ENCODE assay signal across 15 cellular contexts in the genomic region with DNA sequence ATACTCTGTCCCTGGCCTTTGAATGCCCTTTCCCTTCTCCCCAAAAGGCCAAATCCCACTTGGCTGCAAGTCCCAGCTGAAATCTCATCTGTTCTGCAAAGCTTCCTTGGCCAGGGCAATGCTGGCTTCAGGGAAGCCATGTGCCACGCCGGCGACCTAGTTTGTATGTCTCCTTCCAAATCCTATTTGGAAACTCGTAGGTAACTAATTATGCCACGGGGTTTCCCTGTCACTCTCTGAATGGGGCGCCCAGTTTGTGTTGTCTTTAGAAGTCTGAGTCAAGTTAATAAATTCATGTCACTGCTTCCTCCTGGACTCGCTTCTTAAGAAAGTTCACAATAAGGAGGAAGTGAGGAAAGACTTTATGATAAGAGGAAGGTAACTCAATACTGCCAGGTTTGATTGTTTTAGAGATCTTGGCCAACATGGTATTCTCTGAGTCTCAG. TPM values are rescaled to one million over a fixed set of nuclear protein-coding genes. Genes with fewer than 3 reads are reported as not detected.
A peak's percentile ranks its signal among the peaks of the same experiment; 100 is the strongest.
DNase-seq lines count a peak whose midpoint lies in the region; ATAC-seq and TF ChIP-seq lines count a peak whose summit lies in the region.
"Had no signal": no experiment of that assay in that cellular context is flagged by ENCODE, and none has a peak within 500 bp of the region (broad histone marks: within the 10 kb centered on the region; RNA-seq: fewer than 3 reads in every experiment).

No MANE protein-coding gene starts in this region.

- H3K4me1 Mint-ChIP-seq in Calu3 (ENCODE audit: low read depth, unreplicated experiment) = peaks cover 46% of the 10 kb centered on the region
- H3K4me1 Mint-ChIP-seq: activated naive CD4-positive, alpha-beta T cell treated with anti-CD3 and anti-CD28 coated beads, Interleukin-2, amount 10 ng/mL, durations not matched to agents 7 days and 5 days; naive B cell had no signal

- peaks cover 88% of the 10 kb centered on the region for H3K36me3 Mint-ChIP-seq in Calu3 (ENCODE audit: insufficient read depth, unreplicated experiment)
- H3K36me3 Mint-ChIP-seq: activated naive CD4-positive, alpha-beta T cell treated with anti-CD3 and anti-CD28 coated beads, Interleukin-2, amount 10 ng/mL, durations not matched to agents 7 days and 5 days; naive B cell had no signal

- TF ChIP-seq POLR2A in gastrocnemius medialis (IDR thresholded peaks at IDR 0.05) = no peak

- in situ Hi-C loops in gastrocnemius medialis (cut with MboI; ENCODE audit: low sequenced_read_pairs in 4 of 4) = no loop called here

- H3K27ac ChIP-seq in PC-3 (ENCODE audit: low read length) = peak overlapping the region; percentile 50
- H3K27ac ChIP-seq in gastrocnemius medialis = peak overlapping the region; percentile 61 to 81 (median 71)

- peak overlapping the region; percentile 66 for H3K27ac Mint-ChIP-seq in Calu3 (ENCODE audit: unreplicated experiment)
- H3K27ac Mint-ChIP-seq: activated naive CD4-positive, alpha-beta T cell treated with anti-CD3 and anti-CD28 coated beads, Interleukin-2, amount 10 ng/mL, durations not matched to agents 7 days and 5 days had no signal

- H3K4me3 ChIP-seq in PC-3 (ENCODE audit: low read length) (no peak overlapping the region), gastrocnemius medialis (no peak overlapping the region)

- peak overlapping the region; percentile 42 for H3K4me3 Mint-ChIP-seq in Calu3 (ENCODE audit: low read depth, unreplicated experiment)
- H3K4me3 Mint-ChIP-seq: activated naive CD4-positive, alpha-beta T cell treated with anti-CD3 and anti-CD28 coated beads, Interleukin-2, amount 10 ng/mL, durations not matched to agents 7 days and 5 days; effector memory CD8-positive, alpha-beta T cell; naive B cell had no signal

- no peak overlapping the region; the same call in 1 of the 2 replicates for H3K4me2 ChIP-seq in PC-3 (ENCODE audit: low read length)
- H3K4me2 ChIP-seq: SK-N-SH had no signal

- H3K4me1 ChIP-seq in PC-3 (ENCODE audit: insufficient read depth, low read length) = peaks cover 31% of the 10 kb centered on the region
- peaks cover 89 to 94% of the 10 kb centered on the region in 2 donors for H3K4me1 ChIP-seq in gastrocnemius medialis

- H3K79me2 ChIP-seq in PC-3 (ENCODE audit: low read length) = peaks cover 90% of the 10 kb centered on the region

- H2AFZ ChIP-seq in PC-3 (ENCODE audit: low read length) = no peak overlapping the region

- no peaks in the 10 kb centered on the region for H3F3A ChIP-seq in PC-3 (ENCODE audit: low read length, unreplicated experiment)

- peaks cover 3% of the 10 kb centered on the region for H3K9me3 Mint-ChIP-seq in Calu3 (ENCODE audit: low read depth, unreplicated experiment)
- H3K9me3 Mint-ChIP-seq: activated naive CD4-positive, alpha-beta T cell treated with anti-CD3 and anti-CD28 coated beads, Interleukin-2, amount 10 ng/mL, durations not matched to agents 7 days and 5 days; effector memory CD8-positive, alpha-beta T cell; naive B cell had no signal

- no peaks in the 10 kb centered on the region for H3K9me2 ChIP-seq in PC-3 (replicated peaks; ENCODE audit: low read length)
- H3K9me2 ChIP-seq: SK-N-SH had no signal

- ATAC-seq in PC-3 (peak; percentile 55), gastrocnemius medialis (peak; percentile 57 to 66), GM21367 (IDR thresholded peaks at IDR 0.05; ENCODE audit: unreplicated experiment) (no peak)
- ATAC-seq: effector memory CD8-positive, alpha-beta T cell had no signal

- BruUV-seq in Calu3 (replicated peaks; lab: Mats Ljungman, UMichigan) (no TSS peak), PC-3 (replicated peaks; lab: Mats Ljungman, UMichigan) (no TSS peak)

- H3K27me3 ChIP-seq in PC-3 (ENCODE audit: low read length) = no peaks in the 10 kb centered on the region
- H3K27me3 ChIP-seq in gastrocnemius medialis = no peaks in the 10 kb centered on the region

- POLR2A ChIA-PET in PC-3 (lab: Charles Lee; ENCODE audit: unreplicated experiment) = no interaction called here

- DNase-seq in Calu3 (peak; percentile 68), PC-3 (peak; percentile 60), dermis blood vessel endothelial cell (peak; percentile 70), gastrocnemius medialis (peak in 1 of 2 donors; percentile 66), GM10266 (ENCODE audit: extremely low spot score) (no peak)
- no peak for DNase-seq in activated T-cell treated with anti-CD3 and anti-CD28 coated beads, Interleukin-2, amount 50 U/mL, for 1 hour
- no peak for DNase-seq in activated T-cell treated with anti-CD3 and anti-CD28 coated beads, Interleukin-2, amount 50 U/mL, for 48 hours
- DNase-seq: activated CD4-positive, alpha-beta T cell treated with anti-CD3 and anti-CD28 coated beads, Interleukin-2, amount 50 U/mL, for 1 hour; activated naive CD4-positive, alpha-beta T cell treated with anti-CD3 and anti-CD28 coated beads, Interleukin-2, amount 10 ng/mL, durations not matched to agents 7 days and 5 days; effector memory CD8-positive, alpha-beta T cell; GOT3; naive B cell; NCI-H226; SK-N-SH had no signal

- CTCF ChIA-PET in Calu3 (lab: Charles Lee) (interaction anchor here (0.5 to 1.0 kb wide), 6 partner anchors 10 to 141 kb away, joined by 3 to 7 read pairs (median 3); partner anchors contain the start of gene C2orf49), PC-3 (lab: Charles Lee) (no interaction called here)

- H3K9me3 ChIP-seq in PC-3 (ENCODE audit: low read length) (no peaks in the 10 kb centered on the region), gastrocnemius medialis (no peaks in the 10 kb centered on the region)
- H3K9me3 ChIP-seq: SK-N-SH had no signal

- 0 out of 2 replicates have a peak, but pooled peaks cover 13% of the 10 kb centered on the region for H4K20me1 ChIP-seq in PC-3 (ENCODE audit: low read length)

- no peak overlapping the region for H3K9ac ChIP-seq in PC-3 (ENCODE audit: low read length)
- H3K9ac ChIP-seq: SK-N-SH had no signal

- TF ChIP-seq CTCF in Calu3 (IDR thresholded peaks at IDR 0.05; ENCODE audit: unreplicated experiment) = no peak
- TF ChIP-seq CTCF in PC-3 (conservative IDR thresholded peaks at IDR 0.05; ENCODE audit: low read depth, low read length) = no peak
- no peak for TF ChIP-seq CTCF in gastrocnemius medialis (IDR thresholded peaks at IDR 0.05 in 4 of 5, conservative IDR thresholded peaks at IDR 0.05 in 1 of 5)
- no peak for TF ChIP-seq CTCF in GM10266 (IDR thresholded peaks at IDR 0.05; ENCODE audit: control insufficient read depth, insufficient read depth, low read depth, missing control alignments)

- no peaks in the 10 kb centered on the region for H3K27me3 Mint-ChIP-seq in Calu3 (ENCODE audit: unreplicated experiment)
- H3K27me3 Mint-ChIP-seq: activated naive CD4-positive, alpha-beta T cell treated with anti-CD3 and anti-CD28 coated beads, Interleukin-2, amount 10 ng/mL, durations not matched to agents 7 days and 5 days had no signal

- intact Hi-C loops in Calu3 (cut with micrococcal nuclease; ENCODE audit: unreplicated experiment) (loop anchor here (1.0 to 2.0 kb wide), 2 partner anchors 17 to 76 kb away; no protein-coding TSS in a partner anchor), PC-3 (cut with micrococcal nuclease) (loop anchor here (1.0 kb wide), 1 partner anchor 17 kb away; no protein-coding TSS in a partner anchor), gastrocnemius medialis (cut with DNase I; ENCODE audit: low total_unique reads) (loop anchor here (5.0 to 10.0 kb wide), 2 partner anchors 118 to 365 kb away; partner anchors contain the start of gene NCK2)

- H3K36me3 ChIP-seq in PC-3 (ENCODE audit: low read depth, low read length) = peaks cover 75% of the 10 kb centered on the region
- peaks cover 0 to 5% of the 10 kb centered on the region in 2 donors for H3K36me3 ChIP-seq in gastrocnemius medialis

RNA-seq across cellular contexts. Expression of gene FHL2, which starts 19.1 kb away (rescaled TPM):
- total RNA-seq in Calu3 (2022) = 51.9 and 67.4 TPM in 2 replicates
- 118 and 125 TPM in 2 replicates for total RNA-seq in PC-3 (2014; rRNA removed)
- 42.0 and 56.4 TPM in 2 replicates for total RNA-seq in dermis blood vessel endothelial cell
- 10 to 100 TPM; 14.9 to 31.8 (median 21.4) TPM for total RNA-seq in gastrocnemius medialis

RNA-seq across cellular contexts. Expression of gene C2orf49, which starts 42.4 kb away (rescaled TPM):
- total RNA-seq in Calu3 (2022) = 18.1 and 19.0 TPM in 2 replicates
- 7.2 and 11.6 TPM in 2 replicates for total RNA-seq in PC-3 (2014; rRNA removed)
- 18.4 and 18.8 TPM in 2 replicates for total RNA-seq in dermis blood vessel endothelial cell
- total RNA-seq in gastrocnemius medialis = 10 to 100 TPM; 12.8 to 26.7 (median 18.6) TPM

RNA-seq across cellular contexts. Expression of gene TGFBRAP1, which starts 50.2 kb away (rescaled TPM):
- 24.3 and 24.5 TPM in 2 replicates for total RNA-seq in Calu3 (2022)
- 26.5 and 27.3 TPM in 2 replicates for total RNA-seq in PC-3 (2014; rRNA removed)
- 47.8 and 75.1 TPM in 2 replicates for total RNA-seq in dermis blood vessel endothelial cell
- 10 to 100 TPM; 19.7 to 28.9 (median 20.3) TPM for total RNA-seq in gastrocnemius medialis

Comparison
In these comparisons a context has a peak if more than half of its experiments do, and no peak if none do; other contexts are left out.
1. DNase-seq: peak in Calu3 (single experiment), PC-3 (single experiment) and dermis blood vessel endothelial cell (single experiment); none in GM10266 (single experiment), activated T-cell treated with anti-CD3 and anti-CD28 coated beads, Interleukin-2, amount 50 U/mL, for 1 hour (single experiment) and activated T-cell treated with anti-CD3 and anti-CD28 coated beads, Interleukin-2, amount 50 U/mL, for 48 hours (0 of 2).